8 cellular contexts compared by ENCODE assay signal in the genomic region with DNA sequence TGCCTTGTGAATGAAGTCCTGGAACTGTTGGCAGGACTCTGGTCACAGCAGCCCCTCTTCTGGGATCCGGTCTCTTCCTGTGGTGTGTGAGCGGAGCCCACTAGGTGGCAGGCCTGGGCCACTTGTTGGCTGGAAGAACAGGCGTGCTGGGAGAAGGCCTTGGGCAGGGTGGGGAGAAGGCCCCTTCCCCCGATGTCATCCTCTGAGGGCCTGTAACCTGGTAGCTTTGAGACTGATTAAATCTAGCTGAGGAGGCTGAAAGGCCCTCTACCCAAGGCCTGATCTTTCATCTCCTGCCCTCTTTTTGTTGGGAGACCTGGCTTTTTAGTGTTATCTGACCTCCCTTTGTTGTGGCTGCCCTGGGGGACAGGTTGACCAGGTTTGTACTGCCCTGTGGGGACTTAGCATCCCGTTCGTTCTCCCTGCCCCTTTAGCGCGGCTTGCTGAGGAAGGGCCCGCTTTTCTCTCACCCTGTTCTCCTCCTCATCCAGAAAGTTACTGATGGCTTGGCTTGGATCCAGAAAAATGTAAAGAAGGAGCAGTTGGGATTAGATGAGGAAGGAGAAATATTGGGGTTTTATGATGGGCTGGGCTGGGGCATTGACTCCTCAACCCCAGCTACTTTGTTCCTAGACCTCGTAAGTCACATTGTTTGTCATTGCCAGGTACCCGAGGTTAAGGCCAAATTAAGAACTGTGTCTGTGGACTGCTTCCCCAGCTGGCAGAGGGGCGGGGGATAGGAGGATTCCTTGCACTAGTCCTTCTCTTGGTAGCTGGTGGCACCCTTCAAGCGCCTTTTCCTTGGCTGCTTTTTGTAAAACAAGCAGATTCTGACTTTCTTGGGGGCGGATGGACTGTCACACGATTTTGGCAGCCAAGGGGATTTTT. TPM values are rescaled to one million over a fixed set of nuclear protein-coding genes. Genes with fewer than 3 reads are reported as not detected.
DNase-seq lines count a peak whose midpoint lies in the region; ATAC-seq, FAIRE-seq and TF ChIP-seq lines count a peak whose summit lies in the region.

No MANE protein-coding gene starts in this region.

- H3K27ac ChIP-seq in MM.1S (ENCODE audit: low read length): no peak overlapping the region
- H3K27ac ChIP-seq in SK-N-MC: no peak overlapping the region

- H3K4me1 ChIP-seq in BE2C (peaks cover 14% of the 10 kb centered on the region), MM.1S (ENCODE audit: low read length) (no peaks in the 10 kb centered on the region)

- DNase-seq in BE2C: peak; percentile 90
- peak; percentile 62 for DNase-seq in GM19239 (ENCODE audit: insufficient read length, low spot score)
- DNase-seq in MM.1S: peak; percentile 65
- peak; percentile 14 for DNase-seq in SK-N-MC (ENCODE audit: low read depth, low spot score)
- DNase-seq in anterior cingulate cortex (lab: John Stamatoyannopoulos, UW): peak in 54 of 58 donors; percentile 5 to 83 (median 58)
- peak; percentile 81 for DNase-seq in hepatic stellate cell (ENCODE audit: low spot score)
- peak; percentile 33 for DNase-seq in retinal pigment epithelial cell (ENCODE audit: low read depth)

- H3K4me2 ChIP-seq in MM.1S (ENCODE audit: low read depth, low read length): no peak overlapping the region

- H3K79me2 ChIP-seq in MM.1S (ENCODE audit: low read length): no peaks in the 10 kb centered on the region

- H3K4me3 ChIP-seq in BE2C (ENCODE audit: low read depth, low read length) (no peak overlapping the region), MM.1S (ENCODE audit: low read length) (no peak overlapping the region), SK-N-MC (no peak overlapping the region), retinal pigment epithelial cell (ENCODE audit: low read length) (no peak overlapping the region)

- no peaks in the 10 kb centered on the region for H3K9me2 ChIP-seq in MM.1S (replicated peaks; ENCODE audit: insufficient read depth, low read length)

- H3K9ac ChIP-seq in MM.1S (ENCODE audit: low read length) (no peak overlapping the region), SK-N-MC (ENCODE audit: insufficient read length) (no peak overlapping the region)

- TF ChIP-seq CTCF in BE2C (IDR thresholded peaks at IDR 0.05; ENCODE audit: low read depth, low read length): peak; percentile 98
- TF ChIP-seq CTCF in MM.1S (IDR thresholded peaks at IDR 0.05; ENCODE audit: low read length): peak; percentile 92
- TF ChIP-seq CTCF in retinal pigment epithelial cell (conservative IDR thresholded peaks at IDR 0.05; ENCODE audit: low read depth, low read length): peak; percentile 93

- no peaks in the 10 kb centered on the region; the same call in 1 of the 2 replicates for H3K36me3 ChIP-seq in BE2C
- no peaks in the 10 kb centered on the region for H3K36me3 ChIP-seq in MM.1S (replicated peaks; ENCODE audit: insufficient read depth, low read length)
- 0 out of 2 replicates have a peak, but pooled peaks cover 2% of the 10 kb centered on the region for H3K36me3 ChIP-seq in SK-N-MC (ENCODE audit: insufficient read depth, low read length)

- H4K20me1 ChIP-seq in MM.1S (ENCODE audit: insufficient read depth, low read length): no peaks in the 10 kb centered on the region

- H3K27me3 ChIP-seq in BE2C (no peaks in the 10 kb centered on the region), MM.1S (replicated peaks; ENCODE audit: insufficient read depth, low read length) (no peaks in the 10 kb centered on the region)

- H3K9me3 ChIP-seq in BE2C (no peaks in the 10 kb centered on the region), MM.1S (replicated peaks; ENCODE audit: insufficient read depth, low read length) (no peaks in the 10 kb centered on the region), SK-N-MC (ENCODE audit: low read depth, low read length) (no peaks in the 10 kb centered on the region)

- H2AFZ ChIP-seq in MM.1S (ENCODE audit: low read length): no peak overlapping the region

- no peak for ATAC-seq in HG03432 (IDR thresholded peaks at IDR 0.05; ENCODE audit: unreplicated experiment)

- peak; percentile 73 for FAIRE-seq in GM19239 (lab: Jason Lieb, UNC)

- no peaks in the 10 kb centered on the region for H3F3A ChIP-seq in MM.1S (ENCODE audit: insufficient read depth, low read length)

RNA-seq across cellular contexts. Expression of gene CHCHD6, which starts 48.5 kb away (rescaled TPM):
- 106 TPM for polyA plus RNA-seq in BE2C (2012; ENCODE audit: insufficient read depth, insufficient read length, low read depth)

Comparison
In these comparisons a context has a peak if more than half of its experiments do, and no peak if none do; other contexts are left out.
1. DNase-seq: peak in every context shown above with its lines; median percentile 90 in BE2C; 81 in hepatic stellate cell; 65 in MM.1S; 62 in GM19239; 58 in anterior cingulate cortex; 33 in retinal pigment epithelial cell; 14 in SK-N-MC.